15 cellular contexts compared by ENCODE assay signal in the genomic region with DNA sequence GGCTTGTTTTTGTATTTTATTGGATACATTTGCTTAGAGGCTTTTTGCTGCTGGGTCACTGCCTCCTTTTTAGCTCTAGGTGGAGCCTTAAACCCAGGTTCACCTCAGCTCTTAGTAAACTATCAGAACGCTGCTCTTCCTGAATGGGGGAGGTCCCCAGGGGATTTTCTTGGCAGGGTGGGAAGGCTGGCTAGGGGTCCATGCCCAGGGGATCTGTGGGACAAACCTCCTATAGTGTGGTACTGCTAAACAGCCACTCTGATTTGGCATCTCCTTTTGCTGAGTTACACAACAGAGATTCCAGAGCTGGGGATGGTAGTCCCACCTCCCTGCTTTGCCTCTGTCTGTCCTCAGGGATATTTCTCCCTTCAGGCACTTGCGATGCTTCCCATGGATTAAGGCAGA.
A peak's percentile ranks its signal among the peaks of the same experiment; 100 is the strongest.
DNase-seq lines count a peak whose midpoint lies in the region; FAIRE-seq and TF ChIP-seq lines count a peak whose summit lies in the region.
"Had no signal": no experiment of that assay in that cellular context is flagged by ENCODE, and none has a peak within 500 bp of the region (broad histone marks: within the 10 kb centered on the region; RNA-seq: fewer than 3 reads in every experiment).

No MANE protein-coding gene starts in this region.

- TF ChIP-seq EP300 in Ishikawa (IDR thresholded peaks at IDR 0.05; ENCODE audit: borderline replicate concordance): no peak

- no peak overlapping the region for H2AFZ ChIP-seq in keratinocyte (ENCODE audit: control insufficient read depth, low read length)

- no peaks in the 10 kb centered on the region for H3K36me3 ChIP-seq in keratinocyte (ENCODE audit: control insufficient read depth in 2 of 2, extremely low read depth in 1 of 2, insufficient read depth in 2 of 2, low read length in 2 of 2)
- no peaks in the 10 kb centered on the region for H3K36me3 ChIP-seq in CD8-positive, alpha-beta memory T cell (ENCODE audit: insufficient read depth, low read length)
- H3K36me3 ChIP-seq: colonic mucosa had no signal

- in situ Hi-C loops in SK-MEL-5 (cut with HindIII; ENCODE audit: low pct_unique_long_range_greater_than_20kb, low sequenced_read_pairs): no loop called here

- no peak overlapping the region for H3K4me3 Mint-ChIP-seq in CD8-positive, alpha-beta memory T cell
- H3K4me3 Mint-ChIP-seq: activated naive CD4-positive, alpha-beta T cell treated with anti-CD3 and anti-CD28 coated beads for 36 hours; CD8-positive, alpha-beta T cell; stimulated activated naive B cell treated with anti-CD40 and anti-IgM and Interleukin-4, amounts not matched to agents 10 μg/mL and 1 μg/mL and 100 μg/mL, for 72 hours; T-helper 17 cell had no signal

- H3K36me3 Mint-ChIP-seq in CD8-positive, alpha-beta memory T cell: peaks cover 7 to 73% (median 33%) of the 10 kb centered on the region in 3 donors

- peak; percentile 63 for TF ChIP-seq RAD21 in Ishikawa (IDR thresholded peaks at IDR 0.05; ENCODE audit: low read depth)

- H3K4me3 ChIP-seq in keratinocyte (ENCODE audit: control insufficient read depth in 2 of 3, extremely low read depth in 1 of 3, insufficient read depth in 2 of 3, low read depth in 1 of 3, low read length in 3 of 3): no peak overlapping the region
- H3K4me3 ChIP-seq in CD8-positive, alpha-beta memory T cell (ENCODE audit: low read length): no peak overlapping the region
- H3K4me3 ChIP-seq: colonic mucosa, lung had no signal

- H3K4me1 Mint-ChIP-seq in CD8-positive, alpha-beta memory T cell: no peaks in the 10 kb centered on the region
- H3K4me1 Mint-ChIP-seq: stimulated activated naive B cell treated with anti-CD40 and anti-IgM and Interleukin-4, amounts not matched to agents 10 μg/mL and 1 μg/mL and 100 μg/mL, for 72 hours; T-helper 17 cell had no signal

- dilution Hi-C loops in keratinocyte (cut with MboI; ENCODE audit: extremely low pct_ligation_motif_present, low sequenced_read_pairs): no loop called here

- H3K9me1 ChIP-seq in keratinocyte (ENCODE audit: control insufficient read depth, extremely low read depth, insufficient read depth, low read length): no peaks in the 10 kb centered on the region

- no peak overlapping the region for H3K27ac Mint-ChIP-seq in CD8-positive, alpha-beta memory T cell
- H3K27ac Mint-ChIP-seq: activated naive CD4-positive, alpha-beta T cell treated with anti-CD3 and anti-CD28 coated beads for 36 hours; CD8-positive, alpha-beta T cell; stimulated activated naive B cell treated with anti-CD40 and anti-IgM and Interleukin-4, amounts not matched to agents 10 μg/mL and 1 μg/mL and 100 μg/mL, for 72 hours; T-helper 17 cell had no signal

- H3K27me3 ChIP-seq in keratinocyte (ENCODE audit: control insufficient read depth, extremely low read depth, insufficient read depth, low read length): no peaks in the 10 kb centered on the region
- no peaks in the 10 kb centered on the region for H3K27me3 ChIP-seq in CD8-positive, alpha-beta memory T cell (ENCODE audit: insufficient read depth, low read length, poor library complexity, severe bottlenecking)
- H3K27me3 ChIP-seq: colonic mucosa had no signal

- no peaks in the 10 kb centered on the region for H3K4me1 ChIP-seq in keratinocyte (ENCODE audit: control insufficient read depth, extremely low read depth, insufficient read depth, low read length)
- no peaks in the 10 kb centered on the region for H3K4me1 ChIP-seq in CD8-positive, alpha-beta memory T cell (ENCODE audit: insufficient read depth, low read length)
- H3K4me1 ChIP-seq: colonic mucosa had no signal

- no peak overlapping the region for H3K4me2 ChIP-seq in keratinocyte (ENCODE audit: control insufficient read depth, extremely low read depth, insufficient read depth, low read depth, low read length)

- TF ChIP-seq CTCF in keratinocyte (optimal IDR thresholded peaks at IDR 0.05 in 1 of 3, IDR thresholded peaks at IDR 0.05 in 1 of 3, conservative IDR thresholded peaks at IDR 0.05 in 1 of 3; ENCODE audit: extremely low read depth in 1 of 3, insufficient read depth in 2 of 3, low read length in 3 of 3): peak in 2 of 3 experiments; percentile 22 to 43

- peaks cover 39 to 65% (median 57%) of the 10 kb centered on the region in 5 donors for H3K9me3 Mint-ChIP-seq in CD8-positive, alpha-beta memory T cell

- POLR2A ChIA-PET in CD8-positive, alpha-beta memory T cell (lab: Charles Lee): no interaction called here

- no peak overlapping the region for H3K9ac ChIP-seq in keratinocyte (ENCODE audit: control insufficient read depth, extremely low read depth, insufficient read depth, low read length)

- DNase-seq in DMS 273 treated with DMSO at 0.1 percent for 48 hours (lab: John Stamatoyannopoulos, UW) (peak; percentile 8), SK-MEL-5 (ENCODE audit: low read depth, low spot score) (peak; percentile 44), keratinocyte (ENCODE audit: low read depth, low spot score) (no peak), T-helper 1 cell (no peak), H4 (ENCODE audit: low spot score) (no peak)
- DNase-seq in CD8-positive, alpha-beta memory T cell: no peak
- DNase-seq in activated CD4-positive, alpha-beta T cell treated with anti-CD3 and anti-CD28 coated beads, Interleukin-2, amount 50 U/mL, for 1 hour: no peak
- DNase-seq: activated naive CD4-positive, alpha-beta T cell treated with anti-CD3 and anti-CD28 coated beads for 36 hours; CD8-positive, alpha-beta T cell; colonic mucosa; NCI-H774; stimulated activated naive B cell treated with anti-CD40 and anti-IgM and Interleukin-4, amounts not matched to agents 10 μg/mL and 1 μg/mL and 100 μg/mL, for 72 hours; T-helper 17 cell had no signal

- CTCF ChIA-PET in CD8-positive, alpha-beta memory T cell (lab: Charles Lee): no interaction called here

- H3K9me3 ChIP-seq in keratinocyte (ENCODE audit: control insufficient read depth, low read depth, low read length): no peaks in the 10 kb centered on the region
- H3K9me3 ChIP-seq in CD8-positive, alpha-beta memory T cell (ENCODE audit: low read length): peaks cover 3% of the 10 kb centered on the region
- H3K9me3 ChIP-seq: colonic mucosa had no signal

- H3K79me2 ChIP-seq in keratinocyte (ENCODE audit: control insufficient read depth, insufficient read depth, low read length): no peaks in the 10 kb centered on the region

- no peaks in the 10 kb centered on the region for H4K20me1 ChIP-seq in keratinocyte (ENCODE audit: control insufficient read depth, extremely low read depth, insufficient read depth, low read length)

- no peak for FAIRE-seq in keratinocyte (lab: Jason Lieb, UNC)

- H3K27ac ChIP-seq in keratinocyte (ENCODE audit: control insufficient read depth, insufficient read depth, low read length): no peak overlapping the region
- H3K27ac ChIP-seq in CD8-positive, alpha-beta memory T cell (ENCODE audit: low read depth, low read length): no peak overlapping the region
- H3K27ac ChIP-seq: colonic mucosa had no signal

- H3K27me3 Mint-ChIP-seq in CD8-positive, alpha-beta memory T cell: no peaks in the 10 kb centered on the region
- H3K27me3 Mint-ChIP-seq: stimulated activated naive B cell treated with anti-CD40 and anti-IgM and Interleukin-4, amounts not matched to agents 10 μg/mL and 1 μg/mL and 100 μg/mL, for 72 hours; T-helper 17 cell had no signal

TF ChIP-seq in Ishikawa, 13 proteins besides CTCF, POLR2A, EP300 and RAD21:
- no peak for TF ChIP-seq TCF12 (IDR thresholded peaks at IDR 0.05; ENCODE audit: low read depth)
- no peak for TF ChIP-seq TAF1 (IDR thresholded peaks at IDR 0.05; ENCODE audit: low read depth)
- TF ChIP-seq FOXM1 (IDR thresholded peaks at IDR 0.05; ENCODE audit: borderline replicate concordance, low read depth): no peak
- TF ChIP-seq ZBTB7A (IDR thresholded peaks at IDR 0.05; ENCODE audit: low read depth): no peak
- no peak for TF ChIP-seq EGR1 (IDR thresholded peaks at IDR 0.05)
- TF ChIP-seq TEAD4 (IDR thresholded peaks at IDR 0.05): no peak
- TF ChIP-seq CREB1 (IDR thresholded peaks at IDR 0.05; ENCODE audit: low read depth): no peak

Comparison
In these comparisons a context has a peak if more than half of its experiments do, and no peak if none do; other contexts are left out.
1. DNase-seq: peak in DMS 273 treated with DMSO at 0.1 percent for 48 hours (single experiment) and SK-MEL-5 (single experiment); none in keratinocyte (single experiment), CD8-positive, alpha-beta memory T cell (0 of 5), T-helper 1 cell (0 of 5), H4 (single experiment) and activated CD4-positive, alpha-beta T cell treated with anti-CD3 and anti-CD28 coated beads, Interleukin-2, amount 50 U/mL, for 1 hour (single experiment).